Comparison of ENCODE assay signal across 13 cellular contexts in genomic region chr22:43183496-43184263, GRCh38. TPM values are rescaled to one million over a fixed set of nuclear protein-coding genes. Genes with fewer than 3 reads are reported as not detected.
DNase-seq lines count a peak whose midpoint lies in the region; ATAC-seq, FAIRE-seq and TF ChIP-seq lines count a peak whose summit lies in the region.
"Had no signal": no experiment of that assay in that cellular context is flagged by ENCODE, and none has a peak within 500 bp of the region (broad histone marks: within the 10 kb centered on the region; RNA-seq: fewer than 3 reads in every experiment).

No MANE protein-coding gene starts in this region.

- no peaks in the 10 kb centered on the region for H3K27me3 Mint-ChIP-seq in activated CD4-positive, alpha-beta T cell treated with anti-CD3 and anti-CD28 coated beads, Interleukin-2, amount 10 ng/mL, durations not matched to agents 7 days and 5 days
- H3K27me3 Mint-ChIP-seq in chondrocyte (ENCODE audit: low read depth) (no peaks in the 10 kb centered on the region), endothelial cell (ENCODE audit: unreplicated experiment) (no peaks in the 10 kb centered on the region)

- H3K27ac ChIP-seq in Panc1 (ENCODE audit: low read length), result no peak overlapping the region
- peak overlapping the region; percentile 46 for H3K27ac ChIP-seq in neutrophil

- FAIRE-seq in D721Med (lab: Jason Lieb, UNC), result no peak
- FAIRE-seq: A204.1, TTC549 had no signal

- in situ Hi-C loops in Panc1 (cut with HindIII; ENCODE audit: low pct_unique_long_range_greater_than_20kb, low sequenced_read_pairs), result no loop called here

- H3K4me1 Mint-ChIP-seq in activated CD4-positive, alpha-beta T cell treated with anti-CD3 and anti-CD28 coated beads, Interleukin-2, amount 10 ng/mL, durations not matched to agents 7 days and 5 days, result peaks cover 33% of the 10 kb centered on the region
- H3K4me1 Mint-ChIP-seq in chondrocyte (ENCODE audit: low read depth) (peaks cover 27% of the 10 kb centered on the region), endothelial cell (ENCODE audit: unreplicated experiment) (peaks cover 13% of the 10 kb centered on the region)

- CTCF ChIA-PET in activated CD4-positive, alpha-beta T cell treated with anti-CD3 and anti-CD28 coated beads, Interleukin-2, amount 10 ng/mL, durations not matched to agents 7 days and 5 days (lab: Charles Lee), result interaction anchor here (1.8 kb wide), 1 partner anchor 20 kb away, joined by 8 read pairs; no protein-coding TSS in a partner anchor
- CTCF ChIA-PET in Panc1 (lab: Charles Lee), result no interaction called here

- intact Hi-C loops in Panc1 (cut with micrococcal nuclease; ENCODE audit: unreplicated experiment), result no loop called here

- POLR2A ChIA-PET in activated CD4-positive, alpha-beta T cell treated with anti-CD3 and anti-CD28 coated beads, Interleukin-2, amount 10 ng/mL, durations not matched to agents 7 days and 5 days (lab: Charles Lee), result interaction anchor here (0.7 kb wide), 1 partner anchor 1194 kb away, joined by 4 read pairs; no protein-coding TSS in a partner anchor
- POLR2A ChIA-PET in Panc1 (lab: Charles Lee), result interaction anchor here (0.5 to 0.6 kb wide), 2 partner anchors 13 to 124 kb away, joined by 5 to 6 read pairs; no protein-coding TSS in a partner anchor

- TSS peak; percentile 60 for BruUV-seq in Panc1 (replicated peaks; lab: Mats Ljungman, UMichigan)

- H3K4me1 ChIP-seq in Panc1 (ENCODE audit: control insufficient read depth, insufficient read depth, low read length), result peaks cover 4% of the 10 kb centered on the region
- peaks cover 39 to 42% of the 10 kb centered on the region in 2 experiments for H3K4me1 ChIP-seq in neutrophil (ENCODE audit: control insufficient read depth in 1 of 2, insufficient read depth in 1 of 2, low read depth in 1 of 2, low read length in 1 of 2)

- H3K36me3 ChIP-seq in Panc1 (ENCODE audit: control insufficient read depth, insufficient read depth, low read length) (peaks cover 3% of the 10 kb centered on the region; the same call in 1 of the 2 replicates), neutrophil (peaks cover 42% of the 10 kb centered on the region)

- ATAC-seq in Panc1, result no peak

- H3K9me3 Mint-ChIP-seq in activated CD4-positive, alpha-beta T cell treated with anti-CD3 and anti-CD28 coated beads, Interleukin-2, amount 10 ng/mL, durations not matched to agents 7 days and 5 days, result no peaks in the 10 kb centered on the region
- H3K9me3 Mint-ChIP-seq in chondrocyte (ENCODE audit: low read depth), result no peaks in the 10 kb centered on the region
- no peaks in the 10 kb centered on the region for H3K9me3 Mint-ChIP-seq in endothelial cell (ENCODE audit: unreplicated experiment)

- H3K4me3 Mint-ChIP-seq in activated CD4-positive, alpha-beta T cell treated with anti-CD3 and anti-CD28 coated beads, Interleukin-2, amount 10 ng/mL, durations not matched to agents 7 days and 5 days, result no peak overlapping the region
- H3K4me3 Mint-ChIP-seq in chondrocyte (ENCODE audit: unreplicated experiment), result no peak overlapping the region
- no peak overlapping the region for H3K4me3 Mint-ChIP-seq in endothelial cell (ENCODE audit: unreplicated experiment)

- H3K27me3 ChIP-seq in Panc1 (ENCODE audit: control insufficient read depth, insufficient read depth, low read length) (no peaks in the 10 kb centered on the region), neutrophil (no peaks in the 10 kb centered on the region)

- no peak for TF ChIP-seq CTCF in Panc1 (IDR thresholded peaks at IDR 0.05)
- no peak for TF ChIP-seq CTCF in chondrocyte (IDR thresholded peaks at IDR 0.05)
- no peak for TF ChIP-seq CTCF in neutrophil (IDR thresholded peaks at IDR 0.05)
- TF ChIP-seq CTCF in D721Med (IDR thresholded peaks at IDR 0.05; ENCODE audit: insufficient read depth, missing control alignments), result no peak
- TF ChIP-seq CTCF in endothelial cell (IDR thresholded peaks at IDR 0.05; ENCODE audit: unreplicated experiment), result no peak

- no peak for DNase-seq in activated CD4-positive, alpha-beta T cell treated with anti-CD3 and anti-CD28 coated beads, Interleukin-2, amount 10 ng/mL, durations not matched to agents 7 days and 5 days
- DNase-seq in activated CD4-positive, alpha-beta T cell treated with anti-CD3 and anti-CD28 coated beads, Interleukin-2, amount 50 U/mL, for 48 hours, result no peak
- DNase-seq in Panc1 (ENCODE audit: low read depth, low spot score) (no peak), chondrocyte (ENCODE audit: low spot score) (peak; percentile 47), D721Med (ENCODE audit: insufficient read length, low spot score) (no peak), DMS 273 (lab: John Stamatoyannopoulos, UW; ENCODE audit: unreplicated experiment) (no peak), endothelial cell (ENCODE audit: low spot score) (no peak)
- DNase-seq: amygdala, NCI-H82 had no signal

- H3K9me3 ChIP-seq in Panc1 (ENCODE audit: control insufficient read depth, insufficient read depth, low read depth, low read length) (no peaks in the 10 kb centered on the region), neutrophil (no peaks in the 10 kb centered on the region)

- H3K27ac Mint-ChIP-seq in activated CD4-positive, alpha-beta T cell treated with anti-CD3 and anti-CD28 coated beads, Interleukin-2, amount 10 ng/mL, durations not matched to agents 7 days and 5 days, result peak overlapping the region; percentile 64
- H3K27ac Mint-ChIP-seq in chondrocyte (ENCODE audit: unreplicated experiment), result no peak overlapping the region
- H3K27ac Mint-ChIP-seq in endothelial cell (ENCODE audit: unreplicated experiment), result no peak overlapping the region

- H3K36me3 Mint-ChIP-seq in activated CD4-positive, alpha-beta T cell treated with anti-CD3 and anti-CD28 coated beads, Interleukin-2, amount 10 ng/mL, durations not matched to agents 7 days and 5 days (ENCODE audit: low read depth), result peaks cover 21% of the 10 kb centered on the region
- H3K36me3 Mint-ChIP-seq in chondrocyte (ENCODE audit: low read depth) (peaks cover 8% of the 10 kb centered on the region), endothelial cell (ENCODE audit: low read depth, unreplicated experiment) (peaks cover 7% of the 10 kb centered on the region)

- H3K4me3 ChIP-seq in Panc1 (ENCODE audit: low read depth in 2 of 2, low read length in 2 of 2), result no peak overlapping the region
- H3K4me3 ChIP-seq in neutrophil (ENCODE audit: low read depth in 1 of 2, low read length in 1 of 2), result no peak overlapping the region
- H3K4me3 ChIP-seq: skin epidermis had no signal

RNA-seq across cellular contexts. Expression of gene TTLL12, which starts 3.3 kb away (rescaled TPM):
- total RNA-seq in activated CD4-positive, alpha-beta T cell treated with anti-CD3 and anti-CD28 coated beads, Interleukin-2, amount 10 ng/mL, durations not matched to agents 7 days and 5 days, result 10 to 100 TPM; 42.9 to 44.6 TPM
- total RNA-seq in Panc1 (2021; ENCODE audit: unreplicated experiment) (26.3 TPM), chondrocyte (33.5 to 36.4 TPM (median 35.6 TPM) in 3 replicates), endothelial cell (ENCODE audit: unreplicated experiment) (15.1 TPM)
- polyA plus RNA-seq in Panc1 (2012; ENCODE audit: insufficient read length), result 28.8 TPM

RNA-seq across cellular contexts. Expression of gene TSPO, which starts 32.3 kb away (rescaled TPM):
- 100 to 1,000 TPM in 1 of 2 experiments, 10 to 100 TPM in 1; 90.9 to 122 TPM for total RNA-seq in activated CD4-positive, alpha-beta T cell treated with anti-CD3 and anti-CD28 coated beads, Interleukin-2, amount 10 ng/mL, durations not matched to agents 7 days and 5 days
- total RNA-seq in Panc1 (2021; ENCODE audit: unreplicated experiment) (144 TPM), chondrocyte (80.5 to 292 TPM (median 288 TPM) in 3 replicates), endothelial cell (ENCODE audit: unreplicated experiment) (38.9 TPM)
- 228 TPM for polyA plus RNA-seq in Panc1 (2012; ENCODE audit: insufficient read length)

RNA-seq across cellular contexts. Expression of gene MCAT, which starts 40.5 kb away (rescaled TPM):
- 10 to 100 TPM in 1 of 2 experiments, 1 to 10 TPM in 1; 9.5 to 10.4 TPM for total RNA-seq in activated CD4-positive, alpha-beta T cell treated with anti-CD3 and anti-CD28 coated beads, Interleukin-2, amount 10 ng/mL, durations not matched to agents 7 days and 5 days
- 16.3 TPM for total RNA-seq in Panc1 (2021; ENCODE audit: unreplicated experiment)
- polyA plus RNA-seq in Panc1 (2012; ENCODE audit: insufficient read length), result 25.1 TPM
- 7.4 to 11.1 TPM (median 8.6 TPM) in 3 replicates for total RNA-seq in chondrocyte
- 10.3 TPM for total RNA-seq in endothelial cell (ENCODE audit: unreplicated experiment)
